ENCODE assay signal across 8 cellular contexts in the genomic region with DNA sequence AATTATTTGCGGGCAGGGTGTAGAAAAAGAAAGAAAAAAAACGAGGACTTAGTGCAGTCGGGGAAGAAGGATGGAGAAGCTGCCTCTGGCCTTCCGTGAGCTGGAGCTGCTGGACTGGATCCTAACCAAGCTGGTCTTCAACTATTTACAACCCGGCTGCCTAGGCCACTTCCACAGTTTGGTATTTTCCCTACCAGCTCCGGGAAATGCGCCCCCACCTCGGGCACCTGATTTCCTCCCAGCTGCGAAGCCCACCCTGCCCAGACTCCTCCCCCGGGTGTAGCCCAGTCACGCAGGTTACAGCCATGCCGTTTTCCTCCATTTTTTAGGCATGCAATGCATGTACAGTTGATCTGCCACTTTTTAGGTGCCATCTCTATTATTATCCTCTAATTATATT. TPM values are rescaled to one million over a fixed set of nuclear protein-coding genes. Genes with fewer than 3 reads are reported as not detected.
DNase-seq lines count a peak whose midpoint lies in the region; ATAC-seq, FAIRE-seq and TF ChIP-seq lines count a peak whose summit lies in the region.

No MANE protein-coding gene starts in this region.

- peak; percentile 26 to 49 for DNase-seq in fibroblast of lung (ENCODE audit: low read depth in 2 of 2)
- peak; percentile 10 for DNase-seq in stimulated activated CD8-positive, alpha-beta memory T cell treated with anti-CD3 and anti-CD28 coated beads, Interleukin-12 subunit alpha, Interleukin-12 subunit beta, amount 100 ng/mL, for 4 hours (ENCODE audit: low read depth)
- DNase-seq in RCC 7860 (ENCODE audit: low spot score) = no peak
- DNase-seq in SIG-M5 treated with dmso at 0.1 percent for 504 hours (lab: John Stamatoyannopoulos, UW; ENCODE audit: unreplicated experiment) = no peak

- H3K27ac ChIP-seq in fibroblast of lung (ENCODE audit: insufficient read depth, low read length) = no peak overlapping the region

- no peaks in the 10 kb centered on the region for H3K36me3 ChIP-seq in fibroblast of lung (ENCODE audit: control insufficient read depth, insufficient read depth, low read length)

- H2AFZ ChIP-seq in fibroblast of lung (ENCODE audit: low read length) = peak overlapping the region; percentile 29

- H3K4me3 Mint-ChIP-seq in T-helper 1 cell treated with Interleukin-12 subunit alpha and Interleukin-12 subunit beta and Interleukin-4 antibody, amounts not matched to agents 30 μg/mL and 1 μg/mL, for 36 hours = peak overlapping the region; percentile 52

- FAIRE-seq in RCC 7860 (lab: Jason Lieb, UNC) = no peak

- peaks cover 5% of the 10 kb centered on the region for H3K9me3 Mint-ChIP-seq in T-helper 1 cell treated with Interleukin-12 subunit alpha and Interleukin-12 subunit beta and Interleukin-4 antibody, amounts not matched to agents 30 μg/mL and 1 μg/mL, for 36 hours

- H3K4me3 ChIP-seq in fibroblast of lung (replicated peaks in 1 of 4; ENCODE audit: control extremely low read depth in 1 of 4, insufficient read depth in 1 of 4, low read depth in 3 of 4, low read length in 4 of 4) = peak overlapping the region in 1 of 4 experiments; percentile 32

- H3K4me1 ChIP-seq in fibroblast of lung (ENCODE audit: control insufficient read depth, extremely low read depth, insufficient read depth, low read length) = no peaks in the 10 kb centered on the region

- H3K36me3 Mint-ChIP-seq in T-helper 1 cell treated with Interleukin-12 subunit alpha and Interleukin-12 subunit beta and Interleukin-4 antibody, amounts not matched to agents 30 μg/mL and 1 μg/mL, for 36 hours (ENCODE audit: low read depth) = peaks cover 22% of the 10 kb centered on the region

- no peaks in the 10 kb centered on the region for H3K79me2 ChIP-seq in fibroblast of lung (ENCODE audit: control insufficient read depth, insufficient read depth, low read length)

- no peak overlapping the region for H3K9ac ChIP-seq in fibroblast of lung (ENCODE audit: insufficient read depth, low read length)

- H3K4me2 ChIP-seq in fibroblast of lung (ENCODE audit: extremely low read depth, insufficient read depth, low read length) = no peak overlapping the region

- peaks cover 47% of the 10 kb centered on the region for H3K4me1 Mint-ChIP-seq in T-helper 1 cell treated with Interleukin-12 subunit alpha and Interleukin-12 subunit beta and Interleukin-4 antibody, amounts not matched to agents 30 μg/mL and 1 μg/mL, for 36 hours (ENCODE audit: low read depth)

- no peaks in the 10 kb centered on the region for H4K20me1 ChIP-seq in fibroblast of lung (ENCODE audit: control insufficient read depth, extremely low read depth, insufficient read depth, low read length)

- ATAC-seq in HG02763 (IDR thresholded peaks at IDR 0.05; ENCODE audit: unreplicated experiment) (peak; percentile 35), HG03457 (IDR thresholded peaks at IDR 0.05; ENCODE audit: unreplicated experiment) (no peak), GM21367 (IDR thresholded peaks at IDR 0.05; ENCODE audit: unreplicated experiment) (no peak)

- H3K27me3 ChIP-seq in fibroblast of lung (ENCODE audit: control insufficient read depth, insufficient read depth, low read length) = no peaks in the 10 kb centered on the region

- no peak for TF ChIP-seq CTCF in fibroblast of lung (conservative IDR thresholded peaks at IDR 0.05 in 1 of 2, IDR thresholded peaks at IDR 0.05 in 1 of 2; ENCODE audit: low read depth in 1 of 2, low read length in 2 of 2)

- peak overlapping the region; percentile 29 for H3K27ac Mint-ChIP-seq in T-helper 1 cell treated with Interleukin-12 subunit alpha and Interleukin-12 subunit beta and Interleukin-4 antibody, amounts not matched to agents 30 μg/mL and 1 μg/mL, for 36 hours

- no peaks in the 10 kb centered on the region for H3K9me3 ChIP-seq in fibroblast of lung (ENCODE audit: control insufficient read depth, insufficient read depth, low read depth, low read length)

- no peaks in the 10 kb centered on the region for H3K27me3 Mint-ChIP-seq in T-helper 1 cell treated with Interleukin-12 subunit alpha and Interleukin-12 subunit beta and Interleukin-4 antibody, amounts not matched to agents 30 μg/mL and 1 μg/mL, for 36 hours (ENCODE audit: low read depth)

RNA-seq across cellular contexts. Expression of a gene that starts 21.2 kb away (rescaled TPM):
- total RNA-seq in fibroblast of lung = not detected in 2 replicates
- not detected in 2 replicates for polyA plus RNA-seq in fibroblast of lung
- not detected in 2 replicates for polyA plus RNA-seq in fibroblast of lung (2012)
- polyA minus RNA-seq in fibroblast of lung (ENCODE audit: low replicate concordance) = not detected in 2 replicates

Comparison
In these comparisons a context has a peak if more than half of its experiments do, and no peak if none do; other contexts are left out.
1. DNase-seq: peak in fibroblast of lung (2 of 2) and stimulated activated CD8-positive, alpha-beta memory T cell treated with anti-CD3 and anti-CD28 coated beads, Interleukin-12 subunit alpha, Interleukin-12 subunit beta, amount 100 ng/mL, for 4 hours (single experiment); none in RCC 7860 (single experiment) and SIG-M5 treated with dmso at 0.1 percent for 504 hours (single experiment).